Comparison of ENCODE assay signal across 1 cellular context in genomic region chr3:150703756-150704344, GRCh38.
TF ChIP-seq lines count a peak whose summit lies in the region.

ERICH6 (minus strand) TSS chr3:150703920; CDS start chr3:150703898, 22 bp downstream.

TF ChIP-seq in GM12878, 131 proteins besides CTCF, POLR2A, EP300 and RAD21 (continued from another document):
- TF ChIP-seq CEBPZ (IDR thresholded peaks at IDR 0.05; ENCODE audit: low read depth, low read length) = no peak
- TF ChIP-seq EED (IDR thresholded peaks at IDR 0.05; ENCODE audit: low read depth) = no peak
- TF ChIP-seq NR2C2 (IDR thresholded peaks at IDR 0.05; ENCODE audit: borderline replicate concordance, control insufficient read depth, insufficient read length, low read depth) = no peak
- peak; percentile 93 for TF ChIP-seq MXI1 (IDR thresholded peaks at IDR 0.05; ENCODE audit: low read depth, low read length)
- peak; percentile 30 for TF ChIP-seq RUNX3 (IDR thresholded peaks at IDR 0.05; ENCODE audit: low read length)
- TF ChIP-seq SREBF2 (IDR thresholded peaks at IDR 0.05; ENCODE audit: low read length) = no peak
